9 cellular contexts compared by ENCODE assay signal in the genomic region with DNA sequence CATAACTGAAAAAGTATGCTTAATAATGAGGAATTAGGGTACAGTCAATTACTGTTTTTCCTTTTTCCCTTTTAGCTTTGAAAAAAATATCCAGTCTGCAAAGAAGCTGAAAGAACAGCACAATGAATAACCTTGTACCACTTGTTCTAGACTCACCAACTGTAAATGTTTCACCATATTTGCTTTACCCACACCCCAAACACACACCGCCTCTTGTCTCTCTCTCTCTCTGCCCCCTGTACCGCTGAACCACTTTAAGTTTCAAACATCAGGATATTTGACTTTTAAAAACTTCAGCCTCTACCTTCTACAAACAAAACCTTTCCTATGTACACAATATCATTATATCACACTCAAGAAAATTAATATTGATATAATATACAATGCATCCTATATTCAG.
"Had no signal": no experiment of that assay in that cellular context is flagged by ENCODE, and none has a peak within 500 bp of the region (broad histone marks: within the 10 kb centered on the region; RNA-seq: fewer than 3 reads in every experiment).

No MANE protein-coding gene starts in this region.

- H3K9me3 ChIP-seq: HAP-1 had no signal

- H3K4me3 ChIP-seq: GM23248, HAP-1 had no signal

- H3K4me1 ChIP-seq: HAP-1 had no signal

- H3K4me1 Mint-ChIP-seq: IgD-negative memory B cell had no signal

- H3K27me3 Mint-ChIP-seq: IgD-negative memory B cell had no signal

- H3K36me3 ChIP-seq: HAP-1 had no signal

- DNase-seq: GM23248, GOT3, H7, HFFc6, KBM-7 had no signal

- H3K9ac ChIP-seq: GM23248 had no signal

- H2AFZ ChIP-seq: GM23248 had no signal

- ATAC-seq: HCT116 had no signal

- H3K27ac Mint-ChIP-seq: HFFc6, IgD-negative memory B cell had no signal

- H3K27ac ChIP-seq: GM23248, HL-60 had no signal

- H3K4me3 Mint-ChIP-seq: HFFc6, IgD-negative memory B cell had no signal

- H3K9me3 Mint-ChIP-seq: HFFc6 had no signal
